In the genomic region with DNA sequence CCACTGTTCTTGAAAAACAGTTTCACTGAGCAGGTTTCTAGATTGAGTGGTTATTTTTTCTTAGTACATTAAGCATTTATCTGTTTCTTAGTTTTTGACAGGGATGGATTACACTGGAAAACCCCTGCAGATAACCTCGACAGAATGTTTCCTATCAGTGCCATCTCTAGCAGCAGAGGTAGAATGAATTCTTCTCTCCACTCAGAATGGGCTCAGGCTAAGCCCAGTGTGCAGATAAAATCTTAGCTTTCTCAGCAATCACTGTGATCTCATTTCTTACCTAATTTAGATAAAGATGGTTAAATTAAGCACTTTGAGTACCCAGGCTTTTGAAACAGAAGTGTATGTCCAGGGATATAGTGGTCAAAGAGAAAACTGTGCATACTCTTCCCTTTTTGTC, we compare ENCODE assay signal across 11 cellular contexts. TPM values are rescaled to one million over a fixed set of nuclear protein-coding genes. Genes with fewer than 3 reads are reported as not detected.
"Had no signal": no experiment of that assay in that cellular context is flagged by ENCODE, and none has a peak within 500 bp of the region (broad histone marks: within the 10 kb centered on the region; RNA-seq: fewer than 3 reads in every experiment).

No MANE protein-coding gene starts in this region.

- H3K4me1 ChIP-seq: HAP-1 had no signal

- H3K27me3 Mint-ChIP-seq: IgD-negative memory B cell had no signal

- DNase-seq: GM23248, GOT3, H7, HFFc6 had no signal

- H3K36me3 ChIP-seq: HAP-1 had no signal

- H3K9me3 ChIP-seq: HAP-1 had no signal

- H3K9ac ChIP-seq: GM23248 had no signal

- ATAC-seq: HCT116, HepG2 had no signal

- H3K27ac ChIP-seq: GM23248, HL-60 had no signal

- H2AFZ ChIP-seq: GM23248 had no signal

- H3K4me3 Mint-ChIP-seq: HFFc6, IgD-negative memory B cell had no signal

- H3K4me3 ChIP-seq: GM23248, HAP-1 had no signal

RNA-seq across cellular contexts. Expression of gene AKAIN1, which starts 10.4 kb away (rescaled TPM):
- total RNA-seq: GM23248, H4, H7, HepG2, HFFc6, HT1080 had no signal
- polyA plus RNA-seq: GM23248, HepG2, IgD-negative memory B cell had no signal
